Comparison of ENCODE assay signal across 19 cellular contexts in genomic region chr12:31557707-31558106, GRCh38. TPM values are rescaled to one million over a fixed set of nuclear protein-coding genes. Genes with fewer than 3 reads are reported as not detected.
DNase-seq lines count a peak whose midpoint lies in the region; ATAC-seq, FAIRE-seq and TF ChIP-seq lines count a peak whose summit lies in the region.
"Had no signal": no experiment of that assay in that cellular context is flagged by ENCODE, and none has a peak within 500 bp of the region (broad histone marks: within the 10 kb centered on the region; RNA-seq: fewer than 3 reads in every experiment).

No MANE protein-coding gene starts in this region.

- H3K27ac Mint-ChIP-seq in astrocyte (ENCODE audit: unreplicated experiment), result no peak overlapping the region
- H3K27ac Mint-ChIP-seq: CD8-positive, alpha-beta memory T cell; GM23338; H9 had no signal

- no peak for FAIRE-seq in astrocyte (lab: Jason Lieb, UNC)
- FAIRE-seq in urothelium cell line (lab: Jason Lieb, UNC), result no peak
- FAIRE-seq: A549, D721Med, GM19239 had no signal

- H3K4me3 Mint-ChIP-seq in astrocyte (ENCODE audit: unreplicated experiment), result no peak overlapping the region
- H3K4me3 Mint-ChIP-seq: CD8-positive, alpha-beta memory T cell; GM23338; H9 had no signal

- H3K4me3 ChIP-seq in DND-41 (ENCODE audit: low read depth in 1 of 2, low read length in 2 of 2), result no peak overlapping the region
- H3K4me3 ChIP-seq in Jurkat, Clone E6-1 (ENCODE audit: low read length), result no peak overlapping the region
- H3K4me3 ChIP-seq in astrocyte (ENCODE audit: insufficient read depth, low read depth, low read length), result no peak overlapping the region
- no peak overlapping the region for H3K4me3 ChIP-seq in osteoblast (ENCODE audit: insufficient read depth, low read length)
- H3K4me3 ChIP-seq in brain microvascular endothelial cell (ENCODE audit: low read depth, low read length), result no peak overlapping the region
- H3K4me3 ChIP-seq: A549, GM23338 had no signal

- in situ Hi-C loops in brain microvascular endothelial cell (cut with HindIII; ENCODE audit: low pct_ligation_motif_present, low sequenced_read_pairs), result no loop called here

- H3K4me1 ChIP-seq in DND-41 (ENCODE audit: insufficient read depth, low read length) (no peaks in the 10 kb centered on the region), astrocyte (ENCODE audit: insufficient read depth, low read length) (peaks cover 10% of the 10 kb centered on the region), osteoblast (ENCODE audit: insufficient read depth, low read length) (peaks cover 9% of the 10 kb centered on the region)
- H3K4me1 ChIP-seq: A549 had no signal

- no peak overlapping the region for H3K9ac ChIP-seq in DND-41 (ENCODE audit: low read depth, low read length)
- no peak overlapping the region for H3K9ac ChIP-seq in astrocyte (ENCODE audit: low read length)

- H3K79me2 ChIP-seq in DND-41 (ENCODE audit: insufficient read depth, low read length) (no peaks in the 10 kb centered on the region), astrocyte (ENCODE audit: insufficient read depth, low read length) (peaks cover 39% of the 10 kb centered on the region), osteoblast (ENCODE audit: insufficient read depth, low read length) (peaks cover 47% of the 10 kb centered on the region)

- H3K9me3 ChIP-seq in DND-41 (ENCODE audit: insufficient read depth, low read length, severe bottlenecking), result no peaks in the 10 kb centered on the region
- H3K9me3 ChIP-seq in astrocyte (ENCODE audit: insufficient read depth, low read depth, low read length), result no peaks in the 10 kb centered on the region
- no peaks in the 10 kb centered on the region for H3K9me3 ChIP-seq in osteoblast (ENCODE audit: low read depth, low read length)

- peak; percentile 33 for DNase-seq in DND-41
- DNase-seq in Jurkat, Clone E6-1 (ENCODE audit: low read depth, low spot score), result peak; percentile 62
- no peak for DNase-seq in astrocyte (ENCODE audit: low read depth)
- no peak for DNase-seq in osteoblast (ENCODE audit: insufficient read length, low spot score, missing footprints)
- no peak for DNase-seq in brain microvascular endothelial cell
- DNase-seq in urothelium cell line (ENCODE audit: low spot score), result no peak
- DNase-seq: 8988T; C1 segment of cervical spinal cord; CD8-positive, alpha-beta memory T cell; DMS 273 treated with DMSO at 0.1 percent for 48 hours; DMS79; GF-D8; H9 had no signal

- no peaks in the 10 kb centered on the region for H3K36me3 ChIP-seq in DND-41 (ENCODE audit: insufficient read depth, low read length)
- H3K36me3 ChIP-seq in astrocyte (ENCODE audit: insufficient read depth, low read length), result no peaks in the 10 kb centered on the region
- H3K36me3 ChIP-seq in osteoblast (ENCODE audit: insufficient read depth, low read length), result no peaks in the 10 kb centered on the region
- no peaks in the 10 kb centered on the region for H3K36me3 ChIP-seq in brain microvascular endothelial cell (replicated peaks)

- peaks cover 2% of the 10 kb centered on the region for H3K4me1 Mint-ChIP-seq in astrocyte (ENCODE audit: low read depth, unreplicated experiment)
- H3K4me1 Mint-ChIP-seq: CD8-positive, alpha-beta memory T cell had no signal

- H3K27me3 Mint-ChIP-seq in astrocyte (ENCODE audit: low read depth, unreplicated experiment), result no peaks in the 10 kb centered on the region

- peaks cover 19% of the 10 kb centered on the region for H3K9me3 Mint-ChIP-seq in astrocyte (ENCODE audit: unreplicated experiment)

- H3K36me3 Mint-ChIP-seq in astrocyte (ENCODE audit: low read depth, unreplicated experiment), result peaks cover 9% of the 10 kb centered on the region
- H3K36me3 Mint-ChIP-seq: CD8-positive, alpha-beta memory T cell had no signal

- ATAC-seq in DND-41 (ENCODE audit: insufficient read depth, low read depth) (peak; percentile 70), HG03457 (IDR thresholded peaks at IDR 0.05; ENCODE audit: unreplicated experiment) (no peak)
- ATAC-seq: A549, GM23338, HCT116 had no signal

- no peak overlapping the region for H3K4me2 ChIP-seq in DND-41 (ENCODE audit: insufficient read depth, low read length)
- peak overlapping the region; percentile 7 for H3K4me2 ChIP-seq in astrocyte (ENCODE audit: low read length)
- H3K4me2 ChIP-seq in osteoblast (ENCODE audit: insufficient read depth, low read length), result peak overlapping the region; percentile 69
- H3K4me2 ChIP-seq: A549, GM23338 had no signal

- no peaks in the 10 kb centered on the region for H4K20me1 ChIP-seq in DND-41 (ENCODE audit: insufficient read depth, low read length)
- peaks cover 24% of the 10 kb centered on the region for H4K20me1 ChIP-seq in astrocyte (ENCODE audit: insufficient read depth, low read length)
- H4K20me1 ChIP-seq in osteoblast (ENCODE audit: insufficient read depth, low read length), result peaks cover 9% of the 10 kb centered on the region

- H3K27ac ChIP-seq in DND-41 (ENCODE audit: low read length) (no peak overlapping the region), astrocyte (ENCODE audit: low read depth, low read length) (no peak overlapping the region), osteoblast (ENCODE audit: low read depth, low read length) (peak overlapping the region; percentile 32), brain microvascular endothelial cell (no peak overlapping the region)
- H3K27ac ChIP-seq: A549 had no signal

- H3K27me3 ChIP-seq in DND-41 (ENCODE audit: insufficient read depth, low read length, poor library complexity), result peaks cover 27% of the 10 kb centered on the region
- H3K27me3 ChIP-seq in astrocyte (ENCODE audit: insufficient read depth, low read length), result no peaks in the 10 kb centered on the region
- no peaks in the 10 kb centered on the region for H3K27me3 ChIP-seq in osteoblast (ENCODE audit: insufficient read depth, low read length)
- H3K27me3 ChIP-seq in brain microvascular endothelial cell (replicated peaks), result no peaks in the 10 kb centered on the region

- TF ChIP-seq CTCF in DND-41 (IDR thresholded peaks at IDR 0.05; ENCODE audit: borderline replicate concordance, extremely low read depth, low read length, poor library complexity, severe bottlenecking) (no peak), astrocyte (IDR thresholded peaks at IDR 0.05; ENCODE audit: insufficient read depth, low read depth, low read length) (no peak), osteoblast (IDR thresholded peaks at IDR 0.05; ENCODE audit: extremely low read depth, low read depth, low read length) (no peak), brain microvascular endothelial cell (IDR thresholded peaks at IDR 0.05; ENCODE audit: low read depth, low read length, missing control alignments) (no peak)

- H2AFZ ChIP-seq in DND-41 (ENCODE audit: low read depth, low read length) (no peak overlapping the region), astrocyte (ENCODE audit: low read depth, low read length) (no peak overlapping the region), osteoblast (ENCODE audit: low read length) (no peak overlapping the region)
- H2AFZ ChIP-seq: GM23338 had no signal

RNA-seq across cellular contexts. Expression of gene DENND5B, which starts 33.2 kb away (rescaled TPM):
- polyA plus RNA-seq in Jurkat, Clone E6-1 (2012; ENCODE audit: insufficient read depth, insufficient read length), result 5.7 TPM
- 19.9 and 22.7 TPM in 2 replicates for total RNA-seq in astrocyte
- 18.8 and 25.6 TPM in 2 replicates for total RNA-seq in osteoblast
- polyA plus RNA-seq: CD8-positive, alpha-beta memory T cell had no signal

Comparison
In these comparisons a context has a peak if more than half of its experiments do, and no peak if none do; other contexts are left out.
1. DNase-seq: peak in DND-41 (single experiment) and Jurkat, Clone E6-1 (single experiment); none in astrocyte (single experiment), osteoblast (single experiment), brain microvascular endothelial cell (single experiment) and urothelium cell line (single experiment).